20 cellular contexts compared by ENCODE assay signal in the genomic region with DNA sequence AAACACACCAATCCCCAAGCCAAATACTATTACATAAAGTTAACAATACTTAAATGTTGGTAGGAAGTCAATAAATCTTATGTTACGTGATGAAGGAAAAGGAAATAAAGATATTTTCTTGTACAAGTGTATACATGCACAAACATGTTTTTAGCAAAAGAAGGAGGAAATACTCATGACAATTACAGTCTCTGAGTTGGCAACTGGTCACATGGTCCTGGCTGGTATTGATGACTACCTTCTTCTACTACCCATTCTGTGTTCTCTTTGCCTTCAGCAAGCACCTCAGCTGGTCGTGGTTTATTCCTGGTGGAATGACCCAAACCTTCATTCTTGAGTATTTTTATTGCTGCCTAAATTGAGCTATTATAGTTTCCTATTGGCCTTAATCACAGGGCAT.
DNase-seq lines count a peak whose midpoint lies in the region; ATAC-seq and TF ChIP-seq lines count a peak whose summit lies in the region.
"Had no signal": no experiment of that assay in that cellular context is flagged by ENCODE, and none has a peak within 500 bp of the region (broad histone marks: within the 10 kb centered on the region; RNA-seq: fewer than 3 reads in every experiment).

No MANE protein-coding gene starts in this region.

- TF ChIP-seq CTCF in activated CD8-positive, alpha-beta T cell treated with anti-CD3 and anti-CD28 coated beads for 36 hours (IDR thresholded peaks at IDR 0.05): no peak
- no peak for TF ChIP-seq CTCF in SK-N-SH (IDR thresholded peaks at IDR 0.05)

- ATAC-seq in activated CD8-positive, alpha-beta T cell treated with anti-CD3 and anti-CD28 coated beads for 36 hours: no peak
- ATAC-seq in activated CD8-positive, alpha-beta T cell treated with anti-CD3 and anti-CD28 coated beads, Interleukin-2, amount 10 ng/mL, durations not matched to agents 7 days and 5 days: no peak
- no peak for ATAC-seq in stimulated activated naive CD8-positive, alpha-beta T cell treated with anti-CD3 and anti-CD28 coated beads, Interleukin-15, Interleukin-2, amounts not matched to agents 100 U/mL and 50 U/mL, for 24 hours
- ATAC-seq: HCT116, Panc1 had no signal

- no peak overlapping the region for H3K4me3 ChIP-seq in SK-N-SH (ENCODE audit: low read depth in 2 of 2, low read length in 1 of 2)

- no peak overlapping the region for H3K27ac ChIP-seq in SK-N-SH (ENCODE audit: low read depth in 2 of 2, low read length in 1 of 2)

- H3K9ac ChIP-seq in SK-N-SH: no peak overlapping the region

- H3K27me3 ChIP-seq in SK-N-SH (ENCODE audit: insufficient read depth): no peaks in the 10 kb centered on the region

- POLR2A ChIA-PET in activated CD8-positive, alpha-beta T cell treated with anti-CD3 and anti-CD28 coated beads for 36 hours (lab: Charles Lee): no interaction called here
- POLR2A ChIA-PET in activated CD8-positive, alpha-beta T cell treated with anti-CD3 and anti-CD28 coated beads, Interleukin-2, amount 10 ng/mL, durations not matched to agents 7 days and 5 days (lab: Charles Lee): no interaction called here
- POLR2A ChIA-PET in SK-N-SH (lab: Yijun Ruan, JAX): no interaction called here

- H3K9me3 ChIP-seq in SK-N-SH: no peaks in the 10 kb centered on the region

- no peaks in the 10 kb centered on the region for H3K9me3 Mint-ChIP-seq in activated CD8-positive, alpha-beta T cell treated with anti-CD3 and anti-CD28 coated beads for 36 hours
- H3K9me3 Mint-ChIP-seq in activated CD8-positive, alpha-beta T cell treated with anti-CD3 and anti-CD28 coated beads, Interleukin-2, amount 10 ng/mL, durations not matched to agents 7 days and 5 days (ENCODE audit: insufficient read depth): no peaks in the 10 kb centered on the region
- no peaks in the 10 kb centered on the region for H3K9me3 Mint-ChIP-seq in stimulated activated naive CD8-positive, alpha-beta T cell treated with anti-CD3 and anti-CD28 coated beads, Interleukin-15, Interleukin-2, amounts not matched to agents 100 ng/mL and 50 ng/mL, for 24 hours
- H3K9me3 Mint-ChIP-seq: IgD-negative memory B cell had no signal

- H2AFZ ChIP-seq in SK-N-SH (ENCODE audit: low read depth): no peak overlapping the region

- DNase-seq in activated CD8-positive, alpha-beta T cell treated with anti-CD3 and anti-CD28 coated beads for 36 hours: no peak
- DNase-seq in activated CD8-positive, alpha-beta T cell treated with anti-CD3 and anti-CD28 coated beads, Interleukin-2, amount 10 ng/mL, durations not matched to agents 7 days and 5 days: no peak
- DNase-seq in stimulated activated naive CD8-positive, alpha-beta T cell treated with anti-CD3 and anti-CD28 coated beads, Interleukin-15, Interleukin-2, amounts not matched to agents 100 U/mL and 50 U/mL, for 24 hours: no peak
- DNase-seq in kidney tubule cell (ENCODE audit: low spot score): peak; percentile 7
- no peak for DNase-seq in MV-4-11 (lab: John Stamatoyannopoulos, UW)
- no peak for DNase-seq in hypothalamus (lab: John Stamatoyannopoulos, UW)
- DNase-seq in SK-N-SH: no peak
- DNase-seq: 8988T, DMS79, GOT3, Karpas-422, MM.1S, NCI-H1092 treated with DMSO at 0.1 percent for 48 hours, NCI-H1694, NCI-H2081 treated with DMSO at 0.1 percent for 48 hours had no signal

- no peaks in the 10 kb centered on the region for H3K27me3 Mint-ChIP-seq in activated CD8-positive, alpha-beta T cell treated with anti-CD3 and anti-CD28 coated beads for 36 hours
- no peaks in the 10 kb centered on the region for H3K27me3 Mint-ChIP-seq in activated CD8-positive, alpha-beta T cell treated with anti-CD3 and anti-CD28 coated beads, Interleukin-2, amount 10 ng/mL, durations not matched to agents 7 days and 5 days (ENCODE audit: low read depth)
- H3K27me3 Mint-ChIP-seq in stimulated activated naive CD8-positive, alpha-beta T cell treated with anti-CD3 and anti-CD28 coated beads, Interleukin-15, Interleukin-2, amounts not matched to agents 100 ng/mL and 50 ng/mL, for 24 hours: no peaks in the 10 kb centered on the region
- H3K27me3 Mint-ChIP-seq: IgD-negative memory B cell had no signal

- H3K4me1 ChIP-seq in SK-N-SH (ENCODE audit: control insufficient read depth in 1 of 2, insufficient read depth in 2 of 2, low read depth in 1 of 2, low read length in 1 of 2): peaks cover 0 to 2% of the 10 kb centered on the region in 2 experiments; a peak in 1 of 4 replicates

- CTCF ChIA-PET in activated CD8-positive, alpha-beta T cell treated with anti-CD3 and anti-CD28 coated beads for 36 hours (lab: Charles Lee): no interaction called here
- CTCF ChIA-PET in activated CD8-positive, alpha-beta T cell treated with anti-CD3 and anti-CD28 coated beads, Interleukin-2, amount 10 ng/mL, durations not matched to agents 7 days and 5 days (lab: Charles Lee): no interaction called here
- CTCF ChIA-PET in SK-N-SH (lab: Yijun Ruan, JAX): no interaction called here

- peaks cover 70% of the 10 kb centered on the region for H3K36me3 Mint-ChIP-seq in activated CD8-positive, alpha-beta T cell treated with anti-CD3 and anti-CD28 coated beads for 36 hours (ENCODE audit: low read depth)
- H3K36me3 Mint-ChIP-seq in activated CD8-positive, alpha-beta T cell treated with anti-CD3 and anti-CD28 coated beads, Interleukin-2, amount 10 ng/mL, durations not matched to agents 7 days and 5 days (ENCODE audit: low read depth): peaks cover 87% of the 10 kb centered on the region
- peaks cover 86% of the 10 kb centered on the region for H3K36me3 Mint-ChIP-seq in stimulated activated naive CD8-positive, alpha-beta T cell treated with anti-CD3 and anti-CD28 coated beads, Interleukin-15, Interleukin-2, amounts not matched to agents 100 ng/mL and 50 ng/mL, for 24 hours (ENCODE audit: low read depth)

- TF ChIP-seq EP300 in SK-N-SH (IDR thresholded peaks at IDR 0.05; ENCODE audit: borderline replicate concordance in 1 of 2, low read depth in 1 of 2, low read length in 1 of 2): no peak

- peaks cover 35 to 76% of the 10 kb centered on the region in 2 experiments for H3K36me3 ChIP-seq in SK-N-SH (replicated peaks in 1 of 2; ENCODE audit: control insufficient read depth in 1 of 2, insufficient read depth in 2 of 2, low read length in 1 of 2)

- intact Hi-C loops in activated CD8-positive, alpha-beta T cell treated with anti-CD3 and anti-CD28 coated beads for 36 hours (cut with micrococcal nuclease): no loop called here

- no peaks in the 10 kb centered on the region for H3K9me2 ChIP-seq in SK-N-SH

- H4K20me1 ChIP-seq in SK-N-SH (ENCODE audit: insufficient read depth): no peaks in the 10 kb centered on the region

- H3K4me2 ChIP-seq in SK-N-SH: no peak overlapping the region

- H3K79me2 ChIP-seq in SK-N-SH (ENCODE audit: insufficient read depth): no peaks in the 10 kb centered on the region

- TF ChIP-seq RAD21 in SK-N-SH (IDR thresholded peaks at IDR 0.05; ENCODE audit: low read length): no peak

- peak overlapping the region; percentile 40 for H3K27ac Mint-ChIP-seq in activated CD8-positive, alpha-beta T cell treated with anti-CD3 and anti-CD28 coated beads for 36 hours
- no peak overlapping the region for H3K27ac Mint-ChIP-seq in activated CD8-positive, alpha-beta T cell treated with anti-CD3 and anti-CD28 coated beads, Interleukin-2, amount 10 ng/mL, durations not matched to agents 7 days and 5 days
- H3K27ac Mint-ChIP-seq in stimulated activated naive CD8-positive, alpha-beta T cell treated with anti-CD3 and anti-CD28 coated beads, Interleukin-15, Interleukin-2, amounts not matched to agents 100 ng/mL and 50 ng/mL, for 24 hours: peak overlapping the region; percentile 5
- H3K27ac Mint-ChIP-seq: CD14-positive monocyte, IgD-negative memory B cell had no signal

- WGBS in SK-N-SH (ENCODE audit: low lambda C conversion rate): 53% methylated on average over 2 of the region's 2 CpGs

- H3F3A ChIP-seq in SK-N-SH (replicated peaks; ENCODE audit: insufficient read depth): no peaks in the 10 kb centered on the region

- peaks cover 14% of the 10 kb centered on the region for H3K4me1 Mint-ChIP-seq in activated CD8-positive, alpha-beta T cell treated with anti-CD3 and anti-CD28 coated beads for 36 hours (ENCODE audit: low read depth)
- H3K4me1 Mint-ChIP-seq in activated CD8-positive, alpha-beta T cell treated with anti-CD3 and anti-CD28 coated beads, Interleukin-2, amount 10 ng/mL, durations not matched to agents 7 days and 5 days (ENCODE audit: low read depth): no peaks in the 10 kb centered on the region
- H3K4me1 Mint-ChIP-seq in stimulated activated naive CD8-positive, alpha-beta T cell treated with anti-CD3 and anti-CD28 coated beads, Interleukin-15, Interleukin-2, amounts not matched to agents 100 ng/mL and 50 ng/mL, for 24 hours (ENCODE audit: low read depth): peaks cover 13% of the 10 kb centered on the region
- H3K4me1 Mint-ChIP-seq: CD14-positive monocyte had no signal

- no peak overlapping the region for H3K4me3 Mint-ChIP-seq in activated CD8-positive, alpha-beta T cell treated with anti-CD3 and anti-CD28 coated beads for 36 hours
- no peak overlapping the region for H3K4me3 Mint-ChIP-seq in activated CD8-positive, alpha-beta T cell treated with anti-CD3 and anti-CD28 coated beads, Interleukin-2, amount 10 ng/mL, durations not matched to agents 7 days and 5 days
- H3K4me3 Mint-ChIP-seq in stimulated activated naive CD8-positive, alpha-beta T cell treated with anti-CD3 and anti-CD28 coated beads, Interleukin-15, Interleukin-2, amounts not matched to agents 100 ng/mL and 50 ng/mL, for 24 hours: no peak overlapping the region
- H3K4me3 Mint-ChIP-seq: CD14-positive monocyte, IgD-negative memory B cell had no signal

TF ChIP-seq in SK-N-SH, 30 proteins besides CTCF, POLR2A, EP300 and RAD21:
- TF ChIP-seq RCOR1 (IDR thresholded peaks at IDR 0.05; ENCODE audit: low read length) (no peak), MEF2A (IDR thresholded peaks at IDR 0.05; ENCODE audit: borderline replicate concordance, low read depth) (no peak), TEAD4 (IDR thresholded peaks at IDR 0.05; ENCODE audit: borderline replicate concordance, insufficient read depth) (no peak)
